37 cellular contexts compared by ENCODE assay signal in the genomic region with DNA sequence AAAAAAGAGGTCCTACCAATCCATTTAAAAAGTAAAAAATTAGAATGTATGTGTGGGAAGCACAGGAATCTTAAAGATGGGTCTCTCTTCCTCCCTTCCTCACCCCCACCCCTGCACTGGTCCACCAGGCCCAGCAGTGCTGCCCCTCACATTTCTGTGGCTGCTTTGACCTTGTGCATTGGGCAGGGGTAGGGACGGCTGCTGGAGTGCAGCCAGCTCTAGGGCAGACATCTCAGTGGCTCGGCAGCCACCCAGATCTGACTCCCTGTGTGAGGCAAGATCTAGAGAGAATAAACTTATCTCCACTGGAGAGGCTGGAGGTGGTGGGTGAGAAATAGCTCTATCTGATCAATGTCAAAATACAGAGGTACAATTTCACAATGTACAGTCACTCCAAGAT. TPM values are rescaled to one million over a fixed set of nuclear protein-coding genes. Genes with fewer than 3 reads are reported as not detected.
"Had no signal": no experiment of that assay in that cellular context is flagged by ENCODE, and none has a peak within 500 bp of the region (broad histone marks: within the 10 kb centered on the region; RNA-seq: fewer than 3 reads in every experiment).

No MANE protein-coding gene starts in this region.

- H3K9me3 ChIP-seq: colonic mucosa, esophagus squamous epithelium, gastrocnemius medialis, ovary, psoas muscle, right lobe of liver, suprapubic skin, transverse colon, vagina had no signal

- H3K4me3 Mint-ChIP-seq: central memory CD8-positive, alpha-beta T cell; naive thymus-derived CD8-positive, alpha-beta T cell; nephron progenitor cell; stimulated activated naive CD8-positive, alpha-beta T cell treated with anti-CD3 and anti-CD28 coated beads, Interleukin-15, amount 100 ng/mL, for 72 hours had no signal

- H3K27me3 ChIP-seq: colonic mucosa, gastrocnemius medialis, ovary, right lobe of liver, suprapubic skin, transverse colon, vagina had no signal

- H3K4me2 ChIP-seq: smooth muscle cell had no signal

- H3K4me1 Mint-ChIP-seq: central memory CD8-positive, alpha-beta T cell; naive thymus-derived CD8-positive, alpha-beta T cell; stimulated activated naive CD8-positive, alpha-beta T cell treated with anti-CD3 and anti-CD28 coated beads, Interleukin-15, amount 100 ng/mL, for 72 hours had no signal

- H3K4me1 ChIP-seq: colonic mucosa, gastrocnemius medialis, psoas muscle, right lobe of liver, transverse colon had no signal

- H3K9me3 Mint-ChIP-seq: central memory CD8-positive, alpha-beta T cell; naive thymus-derived CD8-positive, alpha-beta T cell; nephron progenitor cell; stimulated activated naive CD8-positive, alpha-beta T cell treated with anti-CD3 and anti-CD28 coated beads, Interleukin-15, amount 100 ng/mL, for 72 hours had no signal

- H3K4me3 ChIP-seq: colonic mucosa, esophagus squamous epithelium, gastrocnemius medialis, lung, ovary, psoas muscle, right lobe of liver, smooth muscle cell, suprapubic skin, transverse colon, vagina had no signal

- DNase-seq: colonic mucosa; dermis blood vessel endothelial cell; effector memory CD4-positive, alpha-beta T cell; esophagus squamous epithelium; gastrocnemius medialis; head of caudate nucleus; hippocampal formation; left colon; mesendoderm; midbrain; naive thymus-derived CD8-positive, alpha-beta T cell; nephron progenitor cell; nucleus accumbens; ovary; posterior cingulate gyrus; psoas muscle; right lobe of liver; stimulated activated CD4-positive, alpha-beta T cell treated with anti-CD3 and anti-CD28 coated beads, Interleukin-12 subunit alpha, Interleukin-12 subunit beta, amount 100 ng/mL, for 4 hours; stimulated activated CD4-positive, alpha-beta T cell treated with anti-CD3 and anti-CD28 coated beads, Interleukin-1b, Interleukin-23, amount 100 ng/mL, for 48 hours; stimulated activated CD4-positive, alpha-beta T cell treated with anti-CD3 and anti-CD28 coated beads, Interleukin-4, amount 100 ng/mL, for 1 hour; stimulated activated CD8-positive, alpha-beta memory T cell treated with anti-CD3 and anti-CD28 coated beads, Interleukin-4, amount 100 ng/mL, for 48 hours; stimulated activated naive CD4-positive, alpha-beta T cell; stimulated activated naive CD8-positive, alpha-beta T cell treated with anti-CD3 and anti-CD28 coated beads, Interleukin-15, amount 100 ng/mL, for 72 hours; transverse colon had no signal

- H3K36me3 Mint-ChIP-seq: naive thymus-derived CD8-positive, alpha-beta T cell had no signal

- ATAC-seq: gastrocnemius medialis; left colon; naive thymus-derived CD8-positive, alpha-beta T cell; right lobe of liver; stimulated activated naive CD8-positive, alpha-beta T cell treated with anti-CD3 and anti-CD28 coated beads, Interleukin-15, amount 100 ng/mL, for 72 hours had no signal

- H3K27ac ChIP-seq: colonic mucosa, esophagus squamous epithelium, gastrocnemius medialis, ovary, psoas muscle, right lobe of liver, suprapubic skin, transverse colon, vagina had no signal

- H3K27ac Mint-ChIP-seq: naive thymus-derived CD8-positive, alpha-beta T cell; nephron progenitor cell; stimulated activated naive CD8-positive, alpha-beta T cell treated with anti-CD3 and anti-CD28 coated beads, Interleukin-15, amount 100 ng/mL, for 72 hours had no signal

- H3K36me3 ChIP-seq: colonic mucosa, esophagus squamous epithelium, gastrocnemius medialis, ovary, right lobe of liver, suprapubic skin, transverse colon, vagina had no signal

RNA-seq across cellular contexts. Expression of gene FAM180A, which starts 6.7 kb away (rescaled TPM):
- total RNA-seq: dermis blood vessel endothelial cell; endothelial cell of umbilical vein; epithelial cell of proximal tubule; glomerular endothelial cell; kidney epithelial cell; naive thymus-derived CD8-positive, alpha-beta T cell; renal cortical epithelial cell; smooth muscle cell had no signal
- polyA plus RNA-seq: endothelial cell of umbilical vein; naive thymus-derived CD8-positive, alpha-beta T cell had no signal

RNA-seq across cellular contexts. Expression of gene SLC13A4, which starts 13.9 kb away (rescaled TPM):
- total RNA-seq: chondrocyte; colonic mucosa; dermis blood vessel endothelial cell; endothelial cell of umbilical vein; epithelial cell of proximal tubule; fibroblast of villous mesenchyme; gastrocnemius medialis; glomerular endothelial cell; left colon; mucosa of gallbladder; naive thymus-derived CD8-positive, alpha-beta T cell; psoas muscle; renal cortical epithelial cell; smooth muscle cell; vagina had no signal
- polyA plus RNA-seq: endothelial cell of umbilical vein had no signal
